In the genomic region with DNA sequence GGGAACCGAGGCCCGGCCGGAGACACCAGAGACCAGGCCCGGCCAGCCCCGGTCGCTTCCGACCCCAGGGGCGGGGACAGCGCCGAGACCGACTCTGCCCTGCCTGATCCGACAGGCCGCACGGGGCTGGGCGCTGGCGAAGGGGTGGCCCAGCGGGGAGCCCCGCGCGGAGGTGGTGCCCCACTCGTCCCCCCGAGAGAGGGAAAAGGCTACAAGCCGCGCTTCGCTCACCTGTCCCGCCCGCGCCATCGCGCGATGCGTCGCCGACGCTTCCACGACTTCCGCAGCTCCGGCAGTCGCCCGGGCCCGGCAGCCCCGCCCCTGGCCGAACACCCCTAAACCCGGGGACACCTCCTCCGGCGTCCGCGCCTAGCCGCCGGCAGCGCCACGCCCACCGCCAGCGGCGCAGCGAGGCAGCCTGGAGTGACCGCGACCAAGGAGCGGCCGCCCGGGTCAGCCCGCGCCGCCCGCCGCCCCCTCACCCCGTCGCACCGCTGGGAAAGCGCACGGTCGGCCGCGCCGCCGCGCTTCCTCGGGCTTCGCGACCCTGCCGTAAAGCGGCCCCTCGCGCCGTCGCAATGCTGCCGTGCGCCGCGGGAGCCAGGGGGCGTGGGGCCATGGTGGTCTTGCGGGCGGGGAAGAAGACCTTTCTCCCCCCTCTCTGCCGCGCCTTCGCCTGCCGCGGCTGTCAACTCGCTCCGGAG, we compare ENCODE assay signal across 1 cellular context.
TF ChIP-seq lines count a peak whose summit lies in the region.

BAG5 (minus strand) TSS at position 273 of the 704 bp plus-strand sequence. CDS start 1,493 bp downstream, outside the sequence.
COA8 (plus strand) TSS at position 576 of the 704 bp plus-strand sequence; CDS start at position 618, 42 bp downstream.

TF ChIP-seq in K562, 482 proteins besides CTCF, POLR2A, EP300 and RAD21 (continued from another document and continues in another):
- TF ChIP-seq, protein P1, sequence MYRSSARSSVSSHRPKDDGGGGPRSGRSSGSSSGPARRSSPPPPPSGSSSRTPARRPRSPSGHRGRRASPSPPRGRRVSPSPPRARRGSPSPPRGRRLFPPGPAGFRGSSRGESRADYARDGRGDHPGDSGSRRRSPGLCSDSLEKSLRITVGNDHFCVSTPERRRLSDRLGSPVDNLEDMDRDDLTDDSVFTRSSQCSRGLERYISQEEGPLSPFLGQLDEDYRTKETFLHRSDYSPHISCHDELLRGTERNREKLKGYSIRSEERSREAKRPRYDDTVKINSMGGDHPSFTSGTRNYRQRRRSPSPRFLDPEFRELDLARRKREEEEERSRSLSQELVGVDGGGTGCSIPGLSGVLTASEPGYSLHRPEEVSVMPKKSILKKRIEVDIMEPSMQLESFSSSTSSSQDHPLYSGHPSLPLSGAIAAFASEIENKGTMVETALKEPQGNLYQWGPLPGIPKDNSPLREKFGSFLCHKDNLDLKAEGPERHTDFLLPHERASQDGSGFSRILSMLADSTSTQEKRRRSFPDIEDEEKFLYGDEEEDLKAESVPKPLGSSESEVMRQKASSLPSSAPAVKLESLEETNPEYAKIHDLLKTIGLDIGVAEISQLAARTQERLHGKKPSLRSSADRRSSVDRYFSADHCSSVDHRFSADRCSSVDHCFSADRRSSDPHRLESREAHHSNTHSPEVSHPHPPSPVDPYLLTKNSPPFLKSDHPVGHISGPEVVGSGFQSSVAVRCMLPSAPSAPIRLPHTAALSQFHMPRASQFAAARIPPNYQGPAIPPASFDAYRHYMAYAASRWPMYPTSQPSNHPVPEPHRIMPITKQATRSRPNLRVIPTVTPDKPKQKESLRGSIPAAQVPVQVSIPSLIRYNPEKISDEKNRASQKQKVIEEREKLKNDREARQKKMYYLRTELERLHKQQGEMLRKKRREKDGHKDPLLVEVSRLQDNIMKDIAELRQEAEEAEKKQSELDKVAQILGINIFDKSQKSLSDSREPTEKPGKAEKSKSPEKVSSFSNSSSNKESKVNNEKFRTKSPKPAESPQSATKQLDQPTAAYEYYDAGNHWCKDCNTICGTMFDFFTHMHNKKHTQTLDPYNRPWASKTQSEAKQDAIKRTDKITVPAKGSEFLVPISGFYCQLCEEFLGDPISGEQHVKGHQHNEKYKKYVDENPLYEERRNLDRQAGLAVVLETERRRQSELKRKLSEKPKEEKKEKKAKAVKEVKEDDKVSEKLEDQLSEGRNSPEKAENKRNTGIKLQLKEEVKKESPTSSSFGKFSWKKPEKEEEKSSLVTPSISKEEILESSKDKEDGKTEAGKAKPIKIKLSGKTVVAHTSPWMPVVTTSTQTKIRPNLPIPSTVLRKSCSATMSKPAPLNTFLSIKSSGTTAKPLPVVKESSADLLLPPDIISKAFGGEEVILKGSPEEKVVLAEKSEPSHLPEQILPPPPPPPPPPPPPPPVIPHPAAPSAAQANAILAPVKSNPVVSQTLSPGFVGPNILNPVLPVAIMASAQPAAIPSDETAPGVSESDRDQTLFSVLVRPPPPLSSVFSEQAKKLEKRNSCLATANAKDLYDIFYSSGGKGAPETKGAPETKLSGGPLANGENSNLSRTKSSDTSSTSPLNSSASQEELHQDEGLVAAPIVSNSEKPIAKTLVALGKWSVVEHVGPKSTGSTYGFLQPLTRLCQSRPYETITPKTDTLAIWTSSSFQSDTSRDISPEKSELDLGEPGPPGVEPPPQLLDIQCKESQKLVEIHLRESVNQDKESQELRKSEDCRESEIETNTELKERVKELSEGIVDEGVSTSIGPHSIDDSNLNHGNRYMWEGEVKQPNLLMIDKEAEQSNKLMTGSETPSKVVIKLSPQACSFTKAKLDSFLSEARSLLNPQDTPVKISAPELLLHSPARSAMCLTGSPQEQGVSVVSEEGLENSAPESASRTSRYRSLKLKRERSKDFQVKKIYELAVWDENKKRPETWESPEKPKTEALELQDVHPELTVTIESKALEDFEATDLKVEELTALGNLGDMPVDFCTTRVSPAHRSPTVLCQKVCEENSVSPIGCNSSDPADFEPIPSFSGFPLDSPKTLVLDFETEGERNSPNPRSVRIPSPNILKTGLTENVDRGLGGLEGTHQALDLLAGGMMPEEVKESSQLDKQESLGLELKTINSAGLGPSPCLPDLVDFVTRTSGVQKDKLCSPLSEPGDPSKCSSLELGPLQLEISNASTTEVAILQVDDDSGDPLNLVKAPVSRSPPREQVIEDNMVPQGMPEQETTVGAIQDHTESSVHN (IDR thresholded peaks at IDR 0.05; ENCODE audit: borderline replicate concordance in 1 of 2, low read depth in 1 of 2) = no peak
- TF ChIP-seq TEAD1 (CRISPR knock-in tag; IDR thresholded peaks at IDR 0.05) = 0 out of 4 replicates have a peak, but pooled peaks of 1 of the 2 experiments have one; percentile 10
- TF ChIP-seq, protein P2, sequence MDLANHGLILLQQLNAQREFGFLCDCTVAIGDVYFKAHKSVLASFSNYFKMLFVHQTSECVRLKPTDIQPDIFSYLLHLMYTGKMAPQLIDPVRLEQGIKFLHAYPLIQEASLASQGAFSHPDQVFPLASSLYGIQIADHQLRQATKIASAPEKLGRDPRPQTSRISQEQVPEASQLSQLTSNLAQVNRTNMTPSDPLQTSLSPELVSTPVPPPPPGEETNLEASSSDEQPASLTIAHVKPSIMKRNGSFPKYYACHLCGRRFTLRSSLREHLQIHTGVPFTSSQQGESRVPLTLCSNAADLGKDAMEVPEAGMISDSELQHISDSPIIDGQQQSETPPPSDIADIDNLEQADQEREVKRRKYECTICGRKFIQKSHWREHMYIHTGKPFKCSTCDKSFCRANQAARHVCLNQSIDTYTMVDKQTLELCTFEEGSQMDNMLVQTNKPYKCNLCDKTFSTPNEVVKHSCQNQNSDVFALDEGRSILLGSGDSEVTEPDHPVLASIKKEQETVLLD (IDR thresholded peaks at IDR 0.05) = no peak
- TF ChIP-seq ELF4 (CRISPR knock-in tag; IDR thresholded peaks at IDR 0.05) = no peak
- TF ChIP-seq NCOA2 (IDR thresholded peaks at IDR 0.05; ENCODE audit: partially characterized antibody in 2 of 2) = no peak
- TF ChIP-seq CEBPG (CRISPR knock-in tag; IDR thresholded peaks at IDR 0.05) = no peak
- no peak for TF ChIP-seq CEBPG (tag; conservative IDR thresholded peaks at IDR 0.05 in 1 of 2, IDR thresholded peaks at IDR 0.05 in 1 of 2)
- TF ChIP-seq RNF2 (IDR thresholded peaks at IDR 0.05) = no peak
- no peak for TF ChIP-seq NUFIP1 (IDR thresholded peaks at IDR 0.05; ENCODE audit: partially characterized antibody)
- TF ChIP-seq EWSR1 (IDR thresholded peaks at IDR 0.05; ENCODE audit: borderline replicate concordance, low read depth, partially characterized antibody) = no peak
- no peak for TF ChIP-seq CBX2 (IDR thresholded peaks at IDR 0.05; ENCODE audit: insufficient read depth, low read length, poor library complexity, severe bottlenecking)
- TF ChIP-seq SMAD4 (CRISPR knock-in tag; conservative IDR thresholded peaks at IDR 0.05) = 0 out of 2 replicates have a peak, but pooled peaks have one; percentile 46
- TF ChIP-seq RUNX1 (IDR thresholded peaks at IDR 0.05; ENCODE audit: low read depth) = no peak
- no peak for TF ChIP-seq ZMIZ1 (IDR thresholded peaks at IDR 0.05; ENCODE audit: low read depth in 2 of 2, low read length in 2 of 2)
- TF ChIP-seq, protein P3, sequence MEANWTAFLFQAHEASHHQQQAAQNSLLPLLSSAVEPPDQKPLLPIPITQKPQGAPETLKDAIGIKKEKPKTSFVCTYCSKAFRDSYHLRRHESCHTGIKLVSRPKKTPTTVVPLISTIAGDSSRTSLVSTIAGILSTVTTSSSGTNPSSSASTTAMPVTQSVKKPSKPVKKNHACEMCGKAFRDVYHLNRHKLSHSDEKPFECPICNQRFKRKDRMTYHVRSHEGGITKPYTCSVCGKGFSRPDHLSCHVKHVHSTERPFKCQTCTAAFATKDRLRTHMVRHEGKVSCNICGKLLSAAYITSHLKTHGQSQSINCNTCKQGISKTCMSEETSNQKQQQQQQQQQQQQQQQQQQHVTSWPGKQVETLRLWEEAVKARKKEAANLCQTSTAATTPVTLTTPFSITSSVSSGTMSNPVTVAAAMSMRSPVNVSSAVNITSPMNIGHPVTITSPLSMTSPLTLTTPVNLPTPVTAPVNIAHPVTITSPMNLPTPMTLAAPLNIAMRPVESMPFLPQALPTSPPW (CRISPR knock-in tag; IDR thresholded peaks at IDR 0.05) = peak; percentile 80
- TF ChIP-seq KLF13 (tag; IDR thresholded peaks at IDR 0.05; ENCODE audit: borderline replicate concordance, low read depth) = peak; percentile 93; the same call in 1 of the 2 replicates
- TF ChIP-seq BRD4 (IDR thresholded peaks at IDR 0.05) = no peak
- TF ChIP-seq FOXA3 (CRISPR knock-in tag; conservative IDR thresholded peaks at IDR 0.05 in 1 of 2, IDR thresholded peaks at IDR 0.05 in 1 of 2) = no peak; a peak in 1 of 4 replicates
- TF ChIP-seq ELF2 (CRISPR knock-in tag; IDR thresholded peaks at IDR 0.05) = peak; percentile 75; the same call in 1 of the 2 replicates
- TF ChIP-seq ZNF12 (CRISPR knock-in tag; IDR thresholded peaks at IDR 0.05) = no peak
- no peak for TF ChIP-seq ILF3 (IDR thresholded peaks at IDR 0.05; ENCODE audit: borderline replicate concordance)
- no peak for TF ChIP-seq SPI1 (IDR thresholded peaks at IDR 0.05; ENCODE audit: borderline replicate concordance, low read depth, low read length)
- no peak for TF ChIP-seq USF2 (CRISPR knock-in tag; IDR thresholded peaks at IDR 0.05)
- no peak for TF ChIP-seq ERF (CRISPR knock-in tag; IDR thresholded peaks at IDR 0.05)
- TF ChIP-seq BRD9 (IDR thresholded peaks at IDR 0.05; ENCODE audit: low read depth, partially characterized antibody) = no peak
- TF ChIP-seq HDGF (IDR thresholded peaks at IDR 0.05) = no peak
- TF ChIP-seq NRF1 (conservative IDR thresholded peaks at IDR 0.05 in 1 of 2, IDR thresholded peaks at IDR 0.05 in 1 of 2) = peak; percentile 77 to 82
- TF ChIP-seq ZNF766 (CRISPR knock-in tag; conservative IDR thresholded peaks at IDR 0.05) = no peak
- TF ChIP-seq NELFE (IDR thresholded peaks at IDR 0.05; ENCODE audit: insufficient read depth, insufficient read length) = no peak
- peak; percentile 93 for TF ChIP-seq GATAD2B (IDR thresholded peaks at IDR 0.05; ENCODE audit: borderline replicate concordance)
- no peak for TF ChIP-seq ZNF76 (CRISPR knock-in tag; IDR thresholded peaks at IDR 0.05; ENCODE audit: borderline replicate concordance)
- TF ChIP-seq, protein P4, sequence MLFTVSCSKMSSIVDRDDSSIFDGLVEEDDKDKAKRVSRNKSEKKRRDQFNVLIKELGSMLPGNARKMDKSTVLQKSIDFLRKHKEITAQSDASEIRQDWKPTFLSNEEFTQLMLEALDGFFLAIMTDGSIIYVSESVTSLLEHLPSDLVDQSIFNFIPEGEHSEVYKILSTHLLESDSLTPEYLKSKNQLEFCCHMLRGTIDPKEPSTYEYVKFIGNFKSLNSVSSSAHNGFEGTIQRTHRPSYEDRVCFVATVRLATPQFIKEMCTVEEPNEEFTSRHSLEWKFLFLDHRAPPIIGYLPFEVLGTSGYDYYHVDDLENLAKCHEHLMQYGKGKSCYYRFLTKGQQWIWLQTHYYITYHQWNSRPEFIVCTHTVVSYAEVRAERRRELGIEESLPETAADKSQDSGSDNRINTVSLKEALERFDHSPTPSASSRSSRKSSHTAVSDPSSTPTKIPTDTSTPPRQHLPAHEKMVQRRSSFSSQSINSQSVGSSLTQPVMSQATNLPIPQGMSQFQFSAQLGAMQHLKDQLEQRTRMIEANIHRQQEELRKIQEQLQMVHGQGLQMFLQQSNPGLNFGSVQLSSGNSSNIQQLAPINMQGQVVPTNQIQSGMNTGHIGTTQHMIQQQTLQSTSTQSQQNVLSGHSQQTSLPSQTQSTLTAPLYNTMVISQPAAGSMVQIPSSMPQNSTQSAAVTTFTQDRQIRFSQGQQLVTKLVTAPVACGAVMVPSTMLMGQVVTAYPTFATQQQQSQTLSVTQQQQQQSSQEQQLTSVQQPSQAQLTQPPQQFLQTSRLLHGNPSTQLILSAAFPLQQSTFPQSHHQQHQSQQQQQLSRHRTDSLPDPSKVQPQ (CRISPR knock-in tag; IDR thresholded peaks at IDR 0.05; ENCODE audit: borderline replicate concordance) = no peak
